In genomic region chr10:21011433-21012018, GRCh38 we compare ENCODE assay signal across 6 cellular contexts.
"Had no signal": no experiment of that assay in that cellular context is flagged by ENCODE, and none has a peak within 500 bp of the region (broad histone marks: within the 10 kb centered on the region; RNA-seq: fewer than 3 reads in every experiment).

No MANE protein-coding gene starts in this region.

- H3K4me2 ChIP-seq: GM23338 had no signal

- H2AFZ ChIP-seq: GM23338 had no signal

- ATAC-seq: GM23338, K562 had no signal

- DNase-seq: H9, HCEC 1CT, HFFc6, IMR-90 had no signal

- H3K4me3 ChIP-seq: GM23338, K562 had no signal
